In the genomic region with DNA sequence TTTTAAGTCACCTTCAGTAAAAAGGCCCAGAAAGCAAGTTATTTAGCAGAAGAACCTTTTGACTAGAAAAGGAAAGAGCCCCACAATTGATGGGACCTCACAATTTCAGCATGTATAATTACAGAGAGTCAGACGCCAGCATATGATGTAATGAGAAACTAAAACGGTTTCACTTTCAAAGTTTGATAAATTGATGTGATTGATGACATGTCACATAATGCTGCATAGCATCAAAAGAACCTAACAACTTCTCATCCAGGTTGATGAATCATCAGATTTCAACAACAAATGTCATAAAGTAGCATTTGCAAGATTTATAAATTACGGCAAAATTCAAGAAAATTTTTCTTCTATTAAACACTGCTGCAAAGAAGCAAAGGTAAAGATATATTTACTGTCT, we compare ENCODE assay signal across 1 cellular context.
TF ChIP-seq lines count a peak whose summit lies in the region.

No MANE protein-coding gene starts in this region.

TF ChIP-seq in GM12878, 131 proteins besides CTCF, POLR2A, EP300 and RAD21:
- TF ChIP-seq, protein P1, sequence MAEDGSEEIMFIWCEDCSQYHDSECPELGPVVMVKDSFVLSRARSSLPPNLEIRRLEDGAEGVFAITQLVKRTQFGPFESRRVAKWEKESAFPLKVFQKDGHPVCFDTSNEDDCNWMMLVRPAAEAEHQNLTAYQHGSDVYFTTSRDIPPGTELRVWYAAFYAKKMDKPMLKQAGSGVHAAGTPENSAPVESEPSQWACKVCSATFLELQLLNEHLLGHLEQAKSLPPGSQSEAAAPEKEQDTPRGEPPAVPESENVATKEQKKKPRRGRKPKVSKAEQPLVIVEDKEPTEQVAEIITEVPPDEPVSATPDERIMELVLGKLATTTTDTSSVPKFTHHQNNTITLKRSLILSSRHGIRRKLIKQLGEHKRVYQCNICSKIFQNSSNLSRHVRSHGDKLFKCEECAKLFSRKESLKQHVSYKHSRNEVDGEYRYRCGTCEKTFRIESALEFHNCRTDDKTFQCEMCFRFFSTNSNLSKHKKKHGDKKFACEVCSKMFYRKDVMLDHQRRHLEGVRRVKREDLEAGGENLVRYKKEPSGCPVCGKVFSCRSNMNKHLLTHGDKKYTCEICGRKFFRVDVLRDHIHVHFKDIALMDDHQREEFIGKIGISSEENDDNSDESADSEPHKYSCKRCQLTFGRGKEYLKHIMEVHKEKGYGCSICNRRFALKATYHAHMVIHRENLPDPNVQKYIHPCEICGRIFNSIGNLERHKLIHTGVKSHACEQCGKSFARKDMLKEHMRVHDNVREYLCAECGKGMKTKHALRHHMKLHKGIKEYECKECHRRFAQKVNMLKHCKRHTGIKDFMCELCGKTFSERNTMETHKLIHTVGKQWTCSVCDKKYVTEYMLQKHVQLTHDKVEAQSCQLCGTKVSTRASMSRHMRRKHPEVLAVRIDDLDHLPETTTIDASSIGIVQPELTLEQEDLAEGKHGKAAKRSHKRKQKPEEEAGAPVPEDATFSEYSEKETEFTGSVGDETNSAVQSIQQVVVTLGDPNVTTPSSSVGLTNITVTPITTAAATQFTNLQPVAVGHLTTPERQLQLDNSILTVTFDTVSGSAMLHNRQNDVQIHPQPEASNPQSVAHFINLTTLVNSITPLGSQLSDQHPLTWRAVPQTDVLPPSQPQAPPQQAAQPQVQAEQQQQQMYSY (CRISPR knock-in tag; IDR thresholded peaks at IDR 0.05), result no peak
- no peak for TF ChIP-seq SIX5 (IDR thresholded peaks at IDR 0.05; ENCODE audit: low read depth, low read length, severe bottlenecking)
- TF ChIP-seq, protein P2, sequence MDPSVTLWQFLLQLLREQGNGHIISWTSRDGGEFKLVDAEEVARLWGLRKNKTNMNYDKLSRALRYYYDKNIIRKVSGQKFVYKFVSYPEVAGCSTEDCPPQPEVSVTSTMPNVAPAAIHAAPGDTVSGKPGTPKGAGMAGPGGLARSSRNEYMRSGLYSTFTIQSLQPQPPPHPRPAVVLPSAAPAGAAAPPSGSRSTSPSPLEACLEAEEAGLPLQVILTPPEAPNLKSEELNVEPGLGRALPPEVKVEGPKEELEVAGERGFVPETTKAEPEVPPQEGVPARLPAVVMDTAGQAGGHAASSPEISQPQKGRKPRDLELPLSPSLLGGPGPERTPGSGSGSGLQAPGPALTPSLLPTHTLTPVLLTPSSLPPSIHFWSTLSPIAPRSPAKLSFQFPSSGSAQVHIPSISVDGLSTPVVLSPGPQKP (IDR thresholded peaks at IDR 0.05; ENCODE audit: low read depth, low read length), result no peak
- peak; percentile 82 for TF ChIP-seq ATF7 (IDR thresholded peaks at IDR 0.05; ENCODE audit: low read depth)
- TF ChIP-seq, protein P3, sequence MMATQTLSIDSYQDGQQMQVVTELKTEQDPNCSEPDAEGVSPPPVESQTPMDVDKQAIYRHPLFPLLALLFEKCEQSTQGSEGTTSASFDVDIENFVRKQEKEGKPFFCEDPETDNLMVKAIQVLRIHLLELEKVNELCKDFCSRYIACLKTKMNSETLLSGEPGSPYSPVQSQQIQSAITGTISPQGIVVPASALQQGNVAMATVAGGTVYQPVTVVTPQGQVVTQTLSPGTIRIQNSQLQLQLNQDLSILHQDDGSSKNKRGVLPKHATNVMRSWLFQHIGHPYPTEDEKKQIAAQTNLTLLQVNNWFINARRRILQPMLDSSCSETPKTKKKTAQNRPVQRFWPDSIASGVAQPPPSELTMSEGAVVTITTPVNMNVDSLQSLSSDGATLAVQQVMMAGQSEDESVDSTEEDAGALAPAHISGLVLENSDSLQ (IDR thresholded peaks at IDR 0.05), result peak; percentile 86
- TF ChIP-seq, protein P4, sequence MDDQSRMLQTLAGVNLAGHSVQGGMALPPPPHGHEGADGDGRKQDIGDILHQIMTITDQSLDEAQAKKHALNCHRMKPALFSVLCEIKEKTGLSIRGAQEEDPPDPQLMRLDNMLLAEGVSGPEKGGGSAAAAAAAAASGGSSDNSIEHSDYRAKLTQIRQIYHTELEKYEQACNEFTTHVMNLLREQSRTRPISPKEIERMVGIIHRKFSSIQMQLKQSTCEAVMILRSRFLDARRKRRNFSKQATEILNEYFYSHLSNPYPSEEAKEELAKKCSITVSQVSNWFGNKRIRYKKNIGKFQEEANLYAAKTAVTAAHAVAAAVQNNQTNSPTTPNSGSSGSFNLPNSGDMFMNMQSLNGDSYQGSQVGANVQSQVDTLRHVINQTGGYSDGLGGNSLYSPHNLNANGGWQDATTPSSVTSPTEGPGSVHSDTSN (IDR thresholded peaks at IDR 0.05; ENCODE audit: insufficient replicate concordance, low read depth, low read length), result peak; percentile 71
